In the genomic region with DNA sequence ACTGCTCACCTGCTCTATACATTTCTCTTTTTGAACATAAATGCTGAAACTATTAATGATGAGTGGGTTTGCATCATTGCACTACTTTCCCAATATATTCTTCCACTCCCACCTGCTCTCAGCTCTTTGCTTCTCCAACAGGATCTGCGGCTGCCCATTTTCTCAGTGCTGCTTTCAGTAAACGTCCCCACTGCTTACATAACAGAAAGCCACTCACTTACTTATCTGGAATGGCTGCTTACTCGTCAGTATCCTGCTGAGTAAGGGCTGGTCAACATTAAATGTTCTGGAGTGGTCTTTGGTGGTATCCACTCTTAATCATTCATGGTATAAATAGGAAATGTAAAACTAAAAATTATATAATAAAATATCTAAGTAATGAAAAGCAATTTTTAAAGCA, we compare ENCODE assay signal across 1 cellular context.
TF ChIP-seq lines count a peak whose summit lies in the region.

No MANE protein-coding gene starts in this region.

TF ChIP-seq in GM23338, 12 proteins besides CTCF, POLR2A, EP300 and RAD21 (continued from another document):
- TF ChIP-seq, protein P1, sequence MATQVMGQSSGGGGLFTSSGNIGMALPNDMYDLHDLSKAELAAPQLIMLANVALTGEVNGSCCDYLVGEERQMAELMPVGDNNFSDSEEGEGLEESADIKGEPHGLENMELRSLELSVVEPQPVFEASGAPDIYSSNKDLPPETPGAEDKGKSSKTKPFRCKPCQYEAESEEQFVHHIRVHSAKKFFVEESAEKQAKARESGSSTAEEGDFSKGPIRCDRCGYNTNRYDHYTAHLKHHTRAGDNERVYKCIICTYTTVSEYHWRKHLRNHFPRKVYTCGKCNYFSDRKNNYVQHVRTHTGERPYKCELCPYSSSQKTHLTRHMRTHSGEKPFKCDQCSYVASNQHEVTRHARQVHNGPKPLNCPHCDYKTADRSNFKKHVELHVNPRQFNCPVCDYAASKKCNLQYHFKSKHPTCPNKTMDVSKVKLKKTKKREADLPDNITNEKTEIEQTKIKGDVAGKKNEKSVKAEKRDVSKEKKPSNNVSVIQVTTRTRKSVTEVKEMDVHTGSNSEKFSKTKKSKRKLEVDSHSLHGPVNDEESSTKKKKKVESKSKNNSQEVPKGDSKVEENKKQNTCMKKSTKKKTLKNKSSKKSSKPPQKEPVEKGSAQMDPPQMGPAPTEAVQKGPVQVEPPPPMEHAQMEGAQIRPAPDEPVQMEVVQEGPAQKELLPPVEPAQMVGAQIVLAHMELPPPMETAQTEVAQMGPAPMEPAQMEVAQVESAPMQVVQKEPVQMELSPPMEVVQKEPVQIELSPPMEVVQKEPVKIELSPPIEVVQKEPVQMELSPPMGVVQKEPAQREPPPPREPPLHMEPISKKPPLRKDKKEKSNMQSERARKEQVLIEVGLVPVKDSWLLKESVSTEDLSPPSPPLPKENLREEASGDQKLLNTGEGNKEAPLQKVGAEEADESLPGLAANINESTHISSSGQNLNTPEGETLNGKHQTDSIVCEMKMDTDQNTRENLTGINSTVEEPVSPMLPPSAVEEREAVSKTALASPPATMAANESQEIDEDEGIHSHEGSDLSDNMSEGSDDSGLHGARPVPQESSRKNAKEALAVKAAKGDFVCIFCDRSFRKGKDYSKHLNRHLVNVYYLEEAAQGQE (IDR thresholded peaks at IDR 0.05; ENCODE audit: unreplicated experiment), result no peak
- no peak for TF ChIP-seq NANOG (IDR thresholded peaks at IDR 0.05; ENCODE audit: borderline replicate concordance)
- TF ChIP-seq JUNB (IDR thresholded peaks at IDR 0.05; ENCODE audit: unreplicated experiment), result no peak
- no peak for TF ChIP-seq STAT1 (IDR thresholded peaks at IDR 0.05; ENCODE audit: unreplicated experiment)
- TF ChIP-seq EZH2phosphoT487 (IDR thresholded peaks at IDR 0.05; ENCODE audit: unreplicated experiment), result no peak
- TF ChIP-seq ZNF331 (CRISPR knock-in tag; IDR thresholded peaks at IDR 0.05; ENCODE audit: low read depth), result no peak
- TF ChIP-seq CREB1 (CRISPR knock-in tag; IDR thresholded peaks at IDR 0.05; ENCODE audit: low read depth), result no peak
- TF ChIP-seq, protein P2, sequence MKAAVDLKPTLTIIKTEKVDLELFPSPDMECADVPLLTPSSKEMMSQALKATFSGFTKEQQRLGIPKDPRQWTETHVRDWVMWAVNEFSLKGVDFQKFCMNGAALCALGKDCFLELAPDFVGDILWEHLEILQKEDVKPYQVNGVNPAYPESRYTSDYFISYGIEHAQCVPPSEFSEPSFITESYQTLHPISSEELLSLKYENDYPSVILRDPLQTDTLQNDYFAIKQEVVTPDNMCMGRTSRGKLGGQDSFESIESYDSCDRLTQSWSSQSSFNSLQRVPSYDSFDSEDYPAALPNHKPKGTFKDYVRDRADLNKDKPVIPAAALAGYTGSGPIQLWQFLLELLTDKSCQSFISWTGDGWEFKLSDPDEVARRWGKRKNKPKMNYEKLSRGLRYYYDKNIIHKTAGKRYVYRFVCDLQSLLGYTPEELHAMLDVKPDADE (IDR thresholded peaks at IDR 0.05), result no peak
- TF ChIP-seq ZNF114 (CRISPR knock-in tag; IDR thresholded peaks at IDR 0.05), result no peak
- no peak for TF ChIP-seq POLR2AphosphoS5 (IDR thresholded peaks at IDR 0.05; ENCODE audit: low read depth)
- TF ChIP-seq EZH2 (IDR thresholded peaks at IDR 0.05; ENCODE audit: low read depth, unreplicated experiment), result no peak
